In the genomic region with DNA sequence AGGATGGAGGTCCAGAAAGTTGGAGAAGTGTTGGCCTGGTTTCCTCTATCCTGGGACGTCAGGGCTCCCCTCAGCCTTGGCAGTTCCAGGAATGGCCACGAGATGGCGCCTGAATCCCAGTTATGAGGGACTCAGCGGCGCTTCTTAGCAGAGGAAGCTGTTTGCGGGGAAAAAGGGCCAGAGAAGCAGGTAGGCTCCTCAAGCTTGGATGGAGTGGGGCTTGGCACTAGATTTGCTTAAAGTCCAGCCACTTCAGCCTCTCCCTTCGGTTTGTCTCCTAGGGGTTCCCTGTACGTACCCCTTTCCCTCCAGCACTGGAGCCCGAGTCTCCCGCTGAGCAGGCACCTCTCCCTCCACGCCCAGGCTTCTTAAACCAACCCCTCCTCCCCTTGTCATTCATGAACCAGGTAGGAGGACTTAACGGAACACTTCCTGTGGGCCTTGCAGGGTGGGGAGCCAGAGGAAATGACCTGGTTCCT, we compare ENCODE assay signal across 1 cellular context.
TF ChIP-seq lines count a peak whose summit lies in the region.

No MANE protein-coding gene starts in this region.

TF ChIP-seq in GM23338, 12 proteins besides CTCF, POLR2A, EP300 and RAD21 (continued from another document):
- TF ChIP-seq ZNF462 (CRISPR knock-in tag; IDR thresholded peaks at IDR 0.05): no peak
